ENCODE assay signal across 14 cellular contexts in the genomic region with DNA sequence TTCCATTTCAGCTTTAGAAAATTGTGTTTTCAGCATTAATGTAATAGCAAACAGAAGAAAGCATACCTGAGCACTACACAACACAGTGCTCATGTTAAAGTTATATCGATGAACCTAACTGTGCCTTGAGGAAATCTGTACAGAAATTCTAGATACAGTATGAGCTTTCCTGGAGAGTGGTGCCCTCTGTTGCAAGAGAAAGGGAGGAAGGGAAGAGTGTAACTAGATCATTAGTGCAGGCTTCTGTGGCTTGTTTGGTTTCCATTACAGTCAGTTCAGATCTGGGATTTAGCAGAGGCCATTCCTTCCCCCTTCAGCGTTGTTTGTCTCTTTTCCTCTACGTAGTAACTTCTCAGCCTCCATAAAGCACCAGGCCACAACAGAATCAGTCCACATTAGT.
DNase-seq lines count a peak whose midpoint lies in the region; ATAC-seq and TF ChIP-seq lines count a peak whose summit lies in the region.
"Had no signal": no experiment of that assay in that cellular context is flagged by ENCODE, and none has a peak within 500 bp of the region (broad histone marks: within the 10 kb centered on the region; RNA-seq: fewer than 3 reads in every experiment).

No MANE protein-coding gene starts in this region.

- no peak overlapping the region for H3K27ac Mint-ChIP-seq in T-helper 17 cell
- H3K27ac Mint-ChIP-seq: activated naive CD8-positive, alpha-beta T cell treated with anti-CD3 and anti-CD28 coated beads, Interleukin-2, amount 10 ng/mL, durations not matched to agents 7 days and 5 days; B cell had no signal

- H3K4me2 ChIP-seq in hepatocyte, result no peak overlapping the region

- H3K27ac ChIP-seq in WERI-Rb-1 (no peak overlapping the region), hepatocyte (no peak overlapping the region)
- H3K27ac ChIP-seq: dorsolateral prefrontal cortex, stomach had no signal

- H3K9me3 ChIP-seq in WERI-Rb-1 (ENCODE audit: severe bottlenecking) (no peaks in the 10 kb centered on the region), hepatocyte (ENCODE audit: low read depth) (no peaks in the 10 kb centered on the region), T-helper 17 cell (ENCODE audit: control insufficient read depth, low read length, poor library complexity, severe bottlenecking) (no peaks in the 10 kb centered on the region)
- H3K9me3 ChIP-seq: stomach had no signal

- H3K4me3 ChIP-seq in WERI-Rb-1 (ENCODE audit: low read depth, low read length), result no peak overlapping the region
- no peak overlapping the region for H3K4me3 ChIP-seq in hepatocyte
- H3K4me3 ChIP-seq: dorsolateral prefrontal cortex, stomach had no signal

- 61% methylated on average over 3 of the region's 3 CpGs for WGBS in hepatocyte (ENCODE audit: low lambda C conversion rate, missing lambda C conversion rate)

- H3K4me1 ChIP-seq in hepatocyte (ENCODE audit: insufficient read depth), result no peaks in the 10 kb centered on the region
- H3K4me1 ChIP-seq: stomach had no signal

- TF ChIP-seq CTCF in WERI-Rb-1 (IDR thresholded peaks at IDR 0.05; ENCODE audit: low read depth, low read length), result peak; percentile 32; the same call in 1 of the 2 replicates
- TF ChIP-seq CTCF in hepatocyte (IDR thresholded peaks at IDR 0.05; ENCODE audit: poor library complexity), result peak; percentile 29

- H3K4me1 Mint-ChIP-seq in T-helper 17 cell, result peaks cover 3% of the 10 kb centered on the region
- H3K4me1 Mint-ChIP-seq: B cell had no signal

- ATAC-seq in T-helper 17 cell (no peak), HG03439 (IDR thresholded peaks at IDR 0.05; ENCODE audit: unreplicated experiment) (no peak)

- H2AFZ ChIP-seq in hepatocyte, result no peak overlapping the region

- DNase-seq in DMS114 treated with DMSO at 0.1 percent for 48 hours (lab: John Stamatoyannopoulos, UW; ENCODE audit: unreplicated experiment) (peak; percentile 13), HT-29 (ENCODE audit: low spot score) (peak; percentile 21), WERI-Rb-1 (peak; percentile 10), hepatocyte (ENCODE audit: low spot score) (no peak), T-helper 17 cell (no peak), putamen (ENCODE audit: low spot score) (no peak), amygdala (lab: John Stamatoyannopoulos, UW) (no peak)
- DNase-seq: activated naive CD8-positive, alpha-beta T cell treated with anti-CD3 and anti-CD28 coated beads, Interleukin-2, amount 10 ng/mL, durations not matched to agents 7 days and 5 days; activated T-cell treated with anti-CD3 and anti-CD28 coated beads for 4 hours; dorsolateral prefrontal cortex; NK-92 treated with Interleukin-12 subunit alpha and Interleukin-12 subunit beta, amount 100 ng/mL, for 24 hours; stomach had no signal

- no peaks in the 10 kb centered on the region for H3K27me3 ChIP-seq in WERI-Rb-1 (ENCODE audit: insufficient read depth, low read depth, severe bottlenecking)
- no peaks in the 10 kb centered on the region for H3K27me3 ChIP-seq in hepatocyte
- H3K27me3 ChIP-seq: stomach had no signal

- H3K9me2 ChIP-seq in hepatocyte (replicated peaks; ENCODE audit: insufficient read depth), result no peaks in the 10 kb centered on the region

- H3K79me2 ChIP-seq in hepatocyte, result no peaks in the 10 kb centered on the region

- H3K4me3 Mint-ChIP-seq in T-helper 17 cell, result no peak overlapping the region
- H3K4me3 Mint-ChIP-seq: activated naive CD8-positive, alpha-beta T cell treated with anti-CD3 and anti-CD28 coated beads, Interleukin-2, amount 10 ng/mL, durations not matched to agents 7 days and 5 days; B cell had no signal

- H4K20me1 ChIP-seq in hepatocyte (ENCODE audit: insufficient read depth, poor library complexity, severe bottlenecking), result no peaks in the 10 kb centered on the region

- H3K36me3 ChIP-seq in WERI-Rb-1, result no peaks in the 10 kb centered on the region
- no peaks in the 10 kb centered on the region for H3K36me3 ChIP-seq in hepatocyte (replicated peaks; ENCODE audit: insufficient read depth, low read depth)
- H3K36me3 ChIP-seq: stomach had no signal

- H3K27me3 Mint-ChIP-seq in T-helper 17 cell, result peaks cover 10% of the 10 kb centered on the region
- H3K27me3 Mint-ChIP-seq: activated naive CD8-positive, alpha-beta T cell treated with anti-CD3 and anti-CD28 coated beads, Interleukin-2, amount 10 ng/mL, durations not matched to agents 7 days and 5 days had no signal

- no peaks in the 10 kb centered on the region for H3K36me3 Mint-ChIP-seq in T-helper 17 cell (ENCODE audit: low read depth)
- H3K36me3 Mint-ChIP-seq: activated naive CD8-positive, alpha-beta T cell treated with anti-CD3 and anti-CD28 coated beads, Interleukin-2, amount 10 ng/mL, durations not matched to agents 7 days and 5 days had no signal

Comparison
In these comparisons a context has a peak if more than half of its experiments do, and no peak if none do; other contexts are left out.
1. DNase-seq: peak in DMS114 treated with DMSO at 0.1 percent for 48 hours (single experiment), HT-29 (single experiment) and WERI-Rb-1 (single experiment); none in hepatocyte (single experiment), T-helper 17 cell (0 of 3), putamen (single experiment) and amygdala (0 of 56).